Comparison of ENCODE assay signal across 15 cellular contexts in the genomic region with DNA sequence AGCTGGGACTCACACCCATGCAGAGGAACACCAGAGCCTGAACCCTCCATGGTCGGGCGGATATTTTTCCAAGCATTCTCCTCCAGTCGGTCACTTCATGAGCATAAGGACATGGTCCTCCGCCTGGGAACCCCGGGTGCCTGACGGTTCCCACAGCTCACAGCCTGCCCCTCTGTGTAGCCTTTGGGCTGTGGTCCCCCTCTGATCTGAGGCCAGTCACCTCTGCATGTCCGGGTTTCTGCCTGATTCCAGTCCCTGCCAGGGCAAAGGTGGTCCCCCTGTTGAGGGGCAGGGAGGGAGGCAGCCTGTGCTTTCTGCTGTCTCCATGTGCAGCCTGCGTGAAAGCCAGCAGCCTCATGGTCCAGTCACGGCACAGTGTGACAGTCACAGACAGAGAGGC.
"Had no signal": no experiment of that assay in that cellular context is flagged by ENCODE, and none has a peak within 500 bp of the region (broad histone marks: within the 10 kb centered on the region; RNA-seq: fewer than 3 reads in every experiment).

No MANE protein-coding gene starts in this region.

- H3K27ac ChIP-seq: esophagus squamous epithelium, foreskin keratinocyte, right atrium auricular region, tibial artery, upper lobe of left lung, vagina had no signal

- ATAC-seq: effector memory CD8-positive, alpha-beta T cell; foreskin keratinocyte; left lobe of liver; naive thymus-derived CD8-positive, alpha-beta T cell; stimulated activated naive CD8-positive, alpha-beta T cell treated with anti-CD3 and anti-CD28 coated beads, Interleukin-15, Interleukin-2, amounts not matched to agents 100 U/mL and 50 U/mL, for 24 hours had no signal

- H3K27ac Mint-ChIP-seq: effector memory CD8-positive, alpha-beta T cell had no signal

- H3K9me3 Mint-ChIP-seq: effector memory CD8-positive, alpha-beta T cell; naive thymus-derived CD8-positive, alpha-beta T cell had no signal

- H3K27me3 Mint-ChIP-seq: naive thymus-derived CD8-positive, alpha-beta T cell had no signal

- DNase-seq: cortex of kidney; effector memory CD8-positive, alpha-beta T cell; esophagus squamous epithelium; foreskin keratinocyte; hypothalamus; mammary epithelial cell; naive thymus-derived CD8-positive, alpha-beta T cell; small intestine; stimulated activated CD4-positive, alpha-beta T cell treated with anti-CD3 and anti-CD28 coated beads, Interleukin-2, amount 100 ng/mL, for 48 hours; stimulated activated naive CD8-positive, alpha-beta T cell treated with anti-CD3 and anti-CD28 coated beads, Interleukin-15, Interleukin-2, amounts not matched to agents 100 U/mL and 50 U/mL, for 24 hours; tibial artery; upper lobe of left lung had no signal

- H3K36me3 ChIP-seq: esophagus squamous epithelium, right atrium auricular region, tibial artery, upper lobe of left lung, vagina had no signal

- H3K36me3 Mint-ChIP-seq: naive thymus-derived CD8-positive, alpha-beta T cell had no signal

- H3K9me3 ChIP-seq: esophagus squamous epithelium, right atrium auricular region, tibial artery, upper lobe of left lung, vagina had no signal

- H3K27me3 ChIP-seq: esophagus squamous epithelium, right atrium auricular region, upper lobe of left lung, vagina had no signal

- H3K4me3 Mint-ChIP-seq: effector memory CD8-positive, alpha-beta T cell; naive thymus-derived CD8-positive, alpha-beta T cell had no signal

- H3K4me3 ChIP-seq: esophagus squamous epithelium, right atrium auricular region, tibial artery, upper lobe of left lung, vagina had no signal

- H3K4me1 ChIP-seq: esophagus squamous epithelium, foreskin keratinocyte, vagina had no signal
